In genomic region chr5:133691448-133691847, GRCh38 we compare ENCODE assay signal across 24 cellular contexts.
"Had no signal": no experiment of that assay in that cellular context is flagged by ENCODE, and none has a peak within 500 bp of the region (broad histone marks: within the 10 kb centered on the region; RNA-seq: fewer than 3 reads in every experiment).

No MANE protein-coding gene starts in this region.

- H3K4me1 ChIP-seq: adrenal gland, right atrium auricular region, tibial artery had no signal

- H3K4me3 ChIP-seq: adrenal gland, cardiac muscle cell, hepatocyte, lung, right atrium auricular region, tibial artery had no signal

- DNase-seq: activated CD4-positive, alpha-beta T cell treated with anti-CD3 and anti-CD28 coated beads for 1 hour; activated CD4-positive, alpha-beta T cell treated with anti-CD3 and anti-CD28 coated beads, Interleukin-2, amount 50 U/mL, for 48 hours; activated gamma-delta T cell treated with Interleukin-2 at 50 U/mL for 16 hours; adrenal gland; effector CD8-positive, alpha-beta T cell; midbrain; nephron progenitor cell; occipital lobe; stimulated activated CD4-positive, alpha-beta T cell treated with anti-CD3 and anti-CD28 coated beads, Interleukin-2, amount 100 ng/mL, for 24 hours; stimulated activated naive CD8-positive, alpha-beta T cell treated with anti-CD3 and anti-CD28 coated beads, Interleukin-15, Interleukin-2, amounts not matched to agents 100 U/mL and 50 U/mL, for 24 hours; substantia nigra; T-helper 2 cell; tibial artery; WERI-Rb-1 had no signal

- H3K27ac Mint-ChIP-seq: activated T-helper 1 cell treated with anti-CD3 and anti-CD28 coated beads, Interleukin-12 subunit alpha, Interleukin-12 subunit beta, Interleukin-2, Interleukin-4 antibody, amounts not matched to agents 30 ng/mL and 10 ng/mL and 1 ng/mL, durations not matched to agents 14 hours and 24 hours and 36 hours; dendritic cell treated with granulocyte-macrophage colony-stimulating factor and Interleukin-4, amounts not matched to agents 40 ng/mL and 50 ng/mL, for 4 days; nephron progenitor cell; progenitor cell of endocrine pancreas had no signal

- H3K79me2 ChIP-seq: hepatocyte had no signal

- H3K9me3 ChIP-seq: adrenal gland, right atrium auricular region, tibial artery had no signal

- H3K4me2 ChIP-seq: hepatocyte had no signal

- H3K4me3 Mint-ChIP-seq: activated T-helper 1 cell treated with anti-CD3 and anti-CD28 coated beads, Interleukin-12 subunit alpha, Interleukin-12 subunit beta, Interleukin-2, Interleukin-4 antibody, amounts not matched to agents 30 ng/mL and 10 ng/mL and 1 ng/mL, durations not matched to agents 14 hours and 24 hours and 36 hours; dendritic cell treated with granulocyte-macrophage colony-stimulating factor and Interleukin-4, amounts not matched to agents 40 ng/mL and 50 ng/mL, for 4 days; nephron progenitor cell had no signal

- H3K27me3 ChIP-seq: right atrium auricular region had no signal

- H2AFZ ChIP-seq: hepatocyte had no signal

- FAIRE-seq: endothelial cell of umbilical vein, urothelium cell line had no signal

- H3K36me3 ChIP-seq: adrenal gland, cardiac muscle cell, right atrium auricular region, tibial artery, WERI-Rb-1 had no signal

- H3K27ac ChIP-seq: adrenal gland, cardiac muscle cell, hepatocyte, right atrium auricular region, tibial artery, WERI-Rb-1 had no signal

- H3K36me3 Mint-ChIP-seq: activated naive CD4-positive, alpha-beta T cell treated with anti-CD3 and anti-CD28 coated beads, Interleukin-2, amount 50 U/mL, for 72 hours had no signal

- H3K9me3 Mint-ChIP-seq: activated naive CD4-positive, alpha-beta T cell treated with anti-CD3 and anti-CD28 coated beads, Interleukin-2, amount 50 U/mL, for 72 hours; activated T-helper 1 cell treated with anti-CD3 and anti-CD28 coated beads, Interleukin-12 subunit alpha, Interleukin-12 subunit beta, Interleukin-2, Interleukin-4 antibody, amounts not matched to agents 30 ng/mL and 10 ng/mL and 1 ng/mL, durations not matched to agents 14 hours and 24 hours and 36 hours; dendritic cell treated with granulocyte-macrophage colony-stimulating factor and Interleukin-4, amounts not matched to agents 40 ng/mL and 50 ng/mL, for 4 days; nephron progenitor cell had no signal
